ENCODE assay signal across 8 cellular contexts in genomic region chr22:21712751-21713427, GRCh38. TPM values are rescaled to one million over a fixed set of nuclear protein-coding genes. Genes with fewer than 3 reads are reported as not detected.
DNase-seq lines count a peak whose midpoint lies in the region; ATAC-seq and TF ChIP-seq lines count a peak whose summit lies in the region.

No MANE protein-coding gene starts in this region.

- peak overlapping the region; percentile 27 to 48 (median 45) for H3K27ac Mint-ChIP-seq in nephron
- H3K27ac Mint-ChIP-seq in stimulated activated naive CD8-positive, alpha-beta T cell treated with anti-CD3 and anti-CD28 coated beads, Interleukin-15, amount 100 ng/mL, for 72 hours = peak overlapping the region in 1 of 2 donors; percentile 80

- H3K4me1 ChIP-seq in NT2/D1 (ENCODE audit: insufficient read depth, insufficient read length) = no peaks in the 10 kb centered on the region

- H3K4me3 Mint-ChIP-seq in nephron = no peak overlapping the region
- H3K4me3 Mint-ChIP-seq in stimulated activated naive CD8-positive, alpha-beta T cell treated with anti-CD3 and anti-CD28 coated beads, Interleukin-15, amount 100 ng/mL, for 72 hours = peak overlapping the region; percentile 47 to 66

- H3K36me3 ChIP-seq in NT2/D1 (ENCODE audit: insufficient read depth, insufficient read length, low read length) = no peaks in the 10 kb centered on the region

- H3K9me3 Mint-ChIP-seq in nephron = no peaks in the 10 kb centered on the region
- H3K9me3 Mint-ChIP-seq in stimulated activated naive CD8-positive, alpha-beta T cell treated with anti-CD3 and anti-CD28 coated beads, Interleukin-15, amount 100 ng/mL, for 72 hours = no peaks in the 10 kb centered on the region

- peak; percentile 91 for ATAC-seq in stimulated activated naive CD8-positive, alpha-beta T cell treated with anti-CD3 and anti-CD28 coated beads, Interleukin-15, amount 100 ng/mL, for 72 hours
- ATAC-seq in GM18502 (IDR thresholded peaks at IDR 0.05; ENCODE audit: poor library complexity, unreplicated experiment) = no peak

- DNase-seq in AG10803 (ENCODE audit: low read depth) (peak; percentile 73), H4 (ENCODE audit: low spot score) (peak; percentile 76), NT2/D1 (ENCODE audit: low read depth, low spot score) (peak; percentile 32), activated T-cell treated with anti-CD3 and anti-CD28 coated beads for 48 hours (ENCODE audit: low read depth) (peak; percentile 41), fibroblast of gingiva (ENCODE audit: low read depth) (peak; percentile 66)
- DNase-seq in stimulated activated naive CD8-positive, alpha-beta T cell treated with anti-CD3 and anti-CD28 coated beads, Interleukin-15, amount 100 ng/mL, for 72 hours = peak; percentile 51 to 66

- H3K9me3 ChIP-seq in NT2/D1 (ENCODE audit: insufficient read depth, low read length) = no peaks in the 10 kb centered on the region

- no peaks in the 10 kb centered on the region for H3K27me3 ChIP-seq in NT2/D1 (ENCODE audit: insufficient read depth, insufficient read length)

- H3K36me3 Mint-ChIP-seq in nephron (ENCODE audit: low read depth) = peaks cover 21% of the 10 kb centered on the region

- no peaks in the 10 kb centered on the region for H3K27me3 Mint-ChIP-seq in nephron (ENCODE audit: low read depth)
- no peaks in the 10 kb centered on the region for H3K27me3 Mint-ChIP-seq in stimulated activated naive CD8-positive, alpha-beta T cell treated with anti-CD3 and anti-CD28 coated beads, Interleukin-15, amount 100 ng/mL, for 72 hours

- H3K4me3 ChIP-seq in AG10803 (ENCODE audit: low read length) = peak overlapping the region; percentile 41
- no peak overlapping the region for H3K4me3 ChIP-seq in NT2/D1 (ENCODE audit: insufficient read length, low read depth)

- H3K9ac ChIP-seq in NT2/D1 (ENCODE audit: insufficient read length, low read depth) = no peak overlapping the region

- TF ChIP-seq CTCF in AG10803 (conservative IDR thresholded peaks at IDR 0.05; ENCODE audit: low read length) = peak; percentile 83
- TF ChIP-seq CTCF in nephron (IDR thresholded peaks at IDR 0.05; ENCODE audit: unreplicated experiment in 3 of 3) = peak; percentile 59 to 76 (median 70)

- peaks cover 54% of the 10 kb centered on the region for H3K4me1 Mint-ChIP-seq in nephron
- peaks cover 9% of the 10 kb centered on the region for H3K4me1 Mint-ChIP-seq in stimulated activated naive CD8-positive, alpha-beta T cell treated with anti-CD3 and anti-CD28 coated beads, Interleukin-15, amount 100 ng/mL, for 72 hours

RNA-seq across cellular contexts. Expression of gene YPEL1, which starts 22.7 kb away (rescaled TPM):
- 0.52 and 0.64 TPM in 2 replicates for total RNA-seq in H4 (2014; rRNA removed; shearing (Covaris generic))

RNA-seq across cellular contexts. Expression of gene PPIL2, which starts 47.1 kb away (rescaled TPM):
- 8.6 and 12.9 TPM in 2 replicates for total RNA-seq in H4 (2014; rRNA removed; shearing (Covaris generic))

Comparison
In these comparisons a context has a peak if more than half of its experiments do, and no peak if none do; other contexts are left out.
1. H3K4me3 Mint-ChIP-seq: peak in stimulated activated naive CD8-positive, alpha-beta T cell treated with anti-CD3 and anti-CD28 coated beads, Interleukin-15, amount 100 ng/mL, for 72 hours (2 of 2); none in nephron (0 of 3).
2. Peak in every context shown above with its lines, with median percentiles within 50 percentile points of each other: DNase-seq.